Comparison of ENCODE assay signal across 17 cellular contexts in genomic region chr6:155274106-155274505, GRCh38. TPM values are rescaled to one million over a fixed set of nuclear protein-coding genes. Genes with fewer than 3 reads are reported as not detected.
DNase-seq lines count a peak whose midpoint lies in the region; ATAC-seq and TF ChIP-seq lines count a peak whose summit lies in the region.
"Had no signal": no experiment of that assay in that cellular context is flagged by ENCODE, and none has a peak within 500 bp of the region (broad histone marks: within the 10 kb centered on the region; RNA-seq: fewer than 3 reads in every experiment).

No MANE protein-coding gene starts in this region.

- H3K9me3 Mint-ChIP-seq in GM23338 = no peaks in the 10 kb centered on the region
- no peaks in the 10 kb centered on the region for H3K9me3 Mint-ChIP-seq in activated naive CD4-positive, alpha-beta T cell treated with anti-CD3 and anti-CD28 coated beads, Interleukin-2, amount 10 ng/mL, durations not matched to agents 7 days and 5 days

- H3K36me3 Mint-ChIP-seq in GM23338 (ENCODE audit: low read depth) = peaks cover 18% of the 10 kb centered on the region
- peaks cover 29% of the 10 kb centered on the region for H3K36me3 Mint-ChIP-seq in activated naive CD4-positive, alpha-beta T cell treated with anti-CD3 and anti-CD28 coated beads, Interleukin-2, amount 10 ng/mL, durations not matched to agents 7 days and 5 days

- H3K4me1 ChIP-seq in GM23338 (ENCODE audit: insufficient read depth) (peaks cover 22% of the 10 kb centered on the region), adipocyte (ENCODE audit: control insufficient read depth, insufficient read depth, low read length) (peaks cover 23% of the 10 kb centered on the region), fibroblast of lung (ENCODE audit: control insufficient read depth, extremely low read depth, insufficient read depth, low read length) (peaks cover 28% of the 10 kb centered on the region), smooth muscle cell (ENCODE audit: low read depth) (peaks cover 52% of the 10 kb centered on the region)

- no peak overlapping the region for H3K4me3 Mint-ChIP-seq in GM23338
- no peak overlapping the region for H3K4me3 Mint-ChIP-seq in activated naive CD4-positive, alpha-beta T cell treated with anti-CD3 and anti-CD28 coated beads, Interleukin-2, amount 10 ng/mL, durations not matched to agents 7 days and 5 days

- H3K79me2 ChIP-seq in GM23338 (replicated peaks; ENCODE audit: insufficient read depth) = 0 out of 2 replicates have a peak, but pooled peaks cover 5% of the 10 kb centered on the region
- H3K79me2 ChIP-seq in fibroblast of lung (ENCODE audit: control insufficient read depth, insufficient read depth, low read length) = no peaks in the 10 kb centered on the region
- H3K79me2 ChIP-seq in smooth muscle cell (ENCODE audit: low read depth) = peaks cover 4% of the 10 kb centered on the region

- CTCF ChIA-PET in activated naive CD4-positive, alpha-beta T cell treated with anti-CD3 and anti-CD28 coated beads, Interleukin-2, amount 10 ng/mL, durations not matched to agents 7 days and 5 days (lab: Charles Lee) = no interaction called here

- peak overlapping the region; percentile 40; the same call in 1 of the 2 replicates for H3K27ac Mint-ChIP-seq in GM23338
- H3K27ac Mint-ChIP-seq in activated naive CD4-positive, alpha-beta T cell treated with anti-CD3 and anti-CD28 coated beads, Interleukin-2, amount 10 ng/mL, durations not matched to agents 7 days and 5 days = no peak overlapping the region

- H3K4me2 ChIP-seq in GM23338 = no peak overlapping the region
- H3K4me2 ChIP-seq in fibroblast of lung (ENCODE audit: extremely low read depth, insufficient read depth, low read length) = peak overlapping the region; percentile 28
- H3K4me2 ChIP-seq in smooth muscle cell = peak overlapping the region; percentile 3

- H4K20me1 ChIP-seq in GM23338 (replicated peaks; ENCODE audit: insufficient read depth) (no peaks in the 10 kb centered on the region), fibroblast of lung (ENCODE audit: control insufficient read depth, extremely low read depth, insufficient read depth, low read length) (no peaks in the 10 kb centered on the region), smooth muscle cell (ENCODE audit: low read depth) (no peaks in the 10 kb centered on the region)
- H4K20me1 ChIP-seq: BLaER1 had no signal

- no peaks in the 10 kb centered on the region for H3F3A ChIP-seq in GM23338 (replicated peaks; ENCODE audit: low read depth)
- H3F3A ChIP-seq in smooth muscle cell (ENCODE audit: low read depth) = peaks cover 30% of the 10 kb centered on the region

- no peak overlapping the region for H3K9ac ChIP-seq in adipocyte (ENCODE audit: low read length)
- H3K9ac ChIP-seq in fibroblast of lung (ENCODE audit: insufficient read depth, low read length) = no peak overlapping the region
- peak overlapping the region; percentile 54 for H3K9ac ChIP-seq in smooth muscle cell (ENCODE audit: low read depth)
- H3K9ac ChIP-seq: BLaER1 had no signal

- ATAC-seq in GM23338 (no peak), HG03342 (IDR thresholded peaks at IDR 0.05; ENCODE audit: unreplicated experiment) (no peak)

- H3K27me3 ChIP-seq in GM23338 (ENCODE audit: insufficient read depth) (no peaks in the 10 kb centered on the region), adipocyte (replicated peaks; ENCODE audit: control insufficient read depth, insufficient read depth, low read length) (no peaks in the 10 kb centered on the region), fibroblast of lung (ENCODE audit: control insufficient read depth, insufficient read depth, low read length) (no peaks in the 10 kb centered on the region), smooth muscle cell (ENCODE audit: low read depth) (no peaks in the 10 kb centered on the region)
- H3K27me3 ChIP-seq: BLaER1, ovary had no signal

- 33% methylated on average over 2 of the region's 2 CpGs for WGBS in smooth muscle cell (ENCODE audit: low lambda C conversion rate)

- H3K9me3 ChIP-seq in adipocyte (ENCODE audit: control insufficient read depth, low read length) = no peaks in the 10 kb centered on the region
- H3K9me3 ChIP-seq in fibroblast of lung (ENCODE audit: control insufficient read depth, insufficient read depth, low read depth, low read length) = no peaks in the 10 kb centered on the region
- H3K9me3 ChIP-seq in smooth muscle cell (replicated peaks; ENCODE audit: low read depth) = no peaks in the 10 kb centered on the region
- H3K9me3 ChIP-seq: BLaER1, ovary had no signal

- H3K9me2 ChIP-seq in GM23338 (ENCODE audit: insufficient read depth) = no peaks in the 10 kb centered on the region

- DNase-seq in GM23338 (ENCODE audit: low spot score) (no peak), adipocyte (ENCODE audit: low read depth) (peak; percentile 59), fibroblast of lung (ENCODE audit: low read depth in 2 of 2) (peak; percentile 14 to 70), smooth muscle cell (lab: John Stamatoyannopoulos, UW; ENCODE audit: unreplicated experiment) (no peak), hippocampal formation (lab: John Stamatoyannopoulos, UW) (no peak), NCI-H2029 treated with DMSO at 0.1 percent for 48 hours (lab: John Stamatoyannopoulos, UW) (no peak)
- no peak for DNase-seq in activated naive CD4-positive, alpha-beta T cell treated with anti-CD3 and anti-CD28 coated beads, Interleukin-2, amount 10 ng/mL, durations not matched to agents 7 days and 5 days
- DNase-seq: activated CD4-positive, alpha-beta T cell treated with anti-CD3 and anti-CD28 coated beads, Interleukin-2, amount 50 U/mL, for 4 hours; DMS79; ovary; stimulated activated CD4-positive, alpha-beta T cell treated with anti-CD3 and anti-CD28 coated beads, Interleukin-15, amount 100 ng/mL, for 24 hours; trophoblast cell had no signal

- H3K27ac ChIP-seq in GM23338 (ENCODE audit: low read depth) (peak overlapping the region; percentile 78), fibroblast of lung (ENCODE audit: insufficient read depth, low read length) (peak overlapping the region; percentile 55), smooth muscle cell (ENCODE audit: low read depth) (peak overlapping the region; percentile 66)
- H3K27ac ChIP-seq: BLaER1 had no signal

- no peaks in the 10 kb centered on the region for H3K27me3 Mint-ChIP-seq in GM23338 (ENCODE audit: insufficient read depth, low read depth, poor library complexity)
- H3K27me3 Mint-ChIP-seq in activated naive CD4-positive, alpha-beta T cell treated with anti-CD3 and anti-CD28 coated beads, Interleukin-2, amount 10 ng/mL, durations not matched to agents 7 days and 5 days = no peaks in the 10 kb centered on the region

- H2AFZ ChIP-seq in GM23338 (no peak overlapping the region), fibroblast of lung (ENCODE audit: low read length) (no peak overlapping the region), smooth muscle cell (ENCODE audit: low read depth) (no peak overlapping the region)

- H3K4me1 Mint-ChIP-seq in GM23338 = peaks cover 14% of the 10 kb centered on the region
- no peaks in the 10 kb centered on the region for H3K4me1 Mint-ChIP-seq in activated naive CD4-positive, alpha-beta T cell treated with anti-CD3 and anti-CD28 coated beads, Interleukin-2, amount 10 ng/mL, durations not matched to agents 7 days and 5 days

- TF ChIP-seq CTCF in GM23338 (conservative IDR thresholded peaks at IDR 0.05; ENCODE audit: low read depth in 2 of 2) (no peak), fibroblast of lung (conservative IDR thresholded peaks at IDR 0.05 in 1 of 2, IDR thresholded peaks at IDR 0.05 in 1 of 2; ENCODE audit: low read depth in 1 of 2, low read length in 2 of 2) (no peak), smooth muscle cell (IDR thresholded peaks at IDR 0.05; ENCODE audit: borderline replicate concordance, insufficient read depth, poor library complexity, severe bottlenecking) (no peak)

- H3K4me3 ChIP-seq in GM23338 = no peak overlapping the region
- H3K4me3 ChIP-seq in adipocyte (ENCODE audit: low read length) = no peak overlapping the region
- H3K4me3 ChIP-seq in fibroblast of lung (replicated peaks in 1 of 4; ENCODE audit: control extremely low read depth in 1 of 4, insufficient read depth in 1 of 4, low read depth in 3 of 4, low read length in 4 of 4) = no peak overlapping the region
- H3K4me3 ChIP-seq in smooth muscle cell = no peak overlapping the region
- H3K4me3 ChIP-seq: BLaER1, ovary had no signal

- H3K36me3 ChIP-seq in GM23338 (ENCODE audit: insufficient read depth) = no peaks in the 10 kb centered on the region
- no peaks in the 10 kb centered on the region for H3K36me3 ChIP-seq in adipocyte (ENCODE audit: control insufficient read depth, insufficient read depth, low read length, severe bottlenecking)
- no peaks in the 10 kb centered on the region for H3K36me3 ChIP-seq in fibroblast of lung (ENCODE audit: control insufficient read depth, insufficient read depth, low read length)
- H3K36me3 ChIP-seq in smooth muscle cell (ENCODE audit: low read depth) = no peaks in the 10 kb centered on the region
- H3K36me3 ChIP-seq: ovary had no signal

TF ChIP-seq in GM23338, 12 proteins besides CTCF, POLR2A, EP300 and RAD21 (continues in another document):
- no peak for TF ChIP-seq NANOG (IDR thresholded peaks at IDR 0.05; ENCODE audit: borderline replicate concordance)

RNA-seq across cellular contexts. Expression of gene CLDN20, which starts 10.3 kb away (rescaled TPM):
- not detected in 2 replicates for total RNA-seq in GM23338 (2014; rRNA removed; shearing (Covaris generic))
- 0.17 and 0.23 TPM in 2 replicates for polyA plus RNA-seq in GM23338 (2016; fragmentation: Nextera tagmentation; extraction: Ambion mirVana)
- not detected in 2 replicates for total RNA-seq in fibroblast of lung
- 0.05 TPM in 1 of 2 replicates, not detected in the other for polyA plus RNA-seq in fibroblast of lung
- polyA plus RNA-seq in fibroblast of lung (2012) = not detected in 2 replicates
- polyA minus RNA-seq in fibroblast of lung (ENCODE audit: low replicate concordance) = not detected in 2 replicates
- not detected in 2 replicates for total RNA-seq in smooth muscle cell
- polyA plus RNA-seq in smooth muscle cell = not detected in 2 replicates
- total RNA-seq: bronchial epithelial cell, epithelial cell of proximal tubule, mesenteric fat pad, ovary had no signal
- polyA plus RNA-seq: ovary had no signal

RNA-seq across cellular contexts. Expression of gene TFB1M, which starts 40.2 kb away (rescaled TPM):
- total RNA-seq in GM23338 (2014; rRNA removed; shearing (Covaris generic)) = 37.5 and 51.1 TPM in 2 replicates
- polyA plus RNA-seq in GM23338 (2016; fragmentation: Nextera tagmentation; extraction: Ambion mirVana) (66.9 and 69.6 TPM in 2 replicates), fibroblast of lung (16.3 and 18.0 TPM in 2 replicates), smooth muscle cell (12.1 and 14.7 TPM in 2 replicates)
- total RNA-seq in fibroblast of lung (16.4 and 28.9 TPM in 2 replicates), smooth muscle cell (12.9 and 16.9 TPM in 2 replicates)
- 13.0 and 14.7 TPM in 2 replicates for polyA plus RNA-seq in fibroblast of lung (2012)
- 1.1 and 14.7 TPM in 2 replicates for polyA minus RNA-seq in fibroblast of lung (ENCODE audit: low replicate concordance)

Comparison
In these comparisons a context has a peak if more than half of its experiments do, and no peak if none do; other contexts are left out.
1. DNase-seq: peak in adipocyte (single experiment) and fibroblast of lung (2 of 2); none in GM23338 (single experiment), smooth muscle cell (single experiment), activated naive CD4-positive, alpha-beta T cell treated with anti-CD3 and anti-CD28 coated beads, Interleukin-2, amount 10 ng/mL, durations not matched to agents 7 days and 5 days (single experiment), hippocampal formation (0 of 2) and NCI-H2029 treated with DMSO at 0.1 percent for 48 hours (single experiment).
2. Peak in every context shown above with its lines, with median percentiles within 50 percentile points of each other: H3K27ac ChIP-seq.